Comparison of ENCODE assay signal across 1 cellular context in the genomic region with DNA sequence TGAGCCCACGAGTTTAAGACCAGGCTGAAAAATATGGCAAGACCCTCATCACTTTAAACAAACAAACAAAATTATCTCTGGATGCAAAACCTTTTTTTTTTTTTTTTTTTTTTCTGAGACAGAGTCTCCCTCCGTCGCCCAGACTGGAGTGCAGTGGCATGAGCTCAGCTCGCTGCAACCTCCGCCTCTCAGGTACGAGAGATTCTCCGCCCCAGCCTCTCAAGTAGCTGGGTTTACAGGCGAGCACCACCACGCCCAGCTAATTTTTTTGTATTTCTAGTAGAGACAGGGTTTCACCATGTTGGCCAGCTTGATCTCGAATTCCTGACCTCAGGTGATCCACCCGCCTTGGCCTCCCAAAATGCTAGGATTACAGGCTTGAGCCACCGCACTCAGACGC. TPM values are rescaled to one million over a fixed set of nuclear protein-coding genes. Genes with fewer than 3 reads are reported as not detected.
"Had no signal": no experiment of that assay in that cellular context is flagged by ENCODE, and none has a peak within 500 bp of the region (broad histone marks: within the 10 kb centered on the region; RNA-seq: fewer than 3 reads in every experiment).

No MANE protein-coding gene starts in this region.

RNA-seq across cellular contexts. Expression of gene CBR3, which starts 4.9 kb away (rescaled TPM):
- total RNA-seq: OCI-LY7 had no signal
